In the genomic region with DNA sequence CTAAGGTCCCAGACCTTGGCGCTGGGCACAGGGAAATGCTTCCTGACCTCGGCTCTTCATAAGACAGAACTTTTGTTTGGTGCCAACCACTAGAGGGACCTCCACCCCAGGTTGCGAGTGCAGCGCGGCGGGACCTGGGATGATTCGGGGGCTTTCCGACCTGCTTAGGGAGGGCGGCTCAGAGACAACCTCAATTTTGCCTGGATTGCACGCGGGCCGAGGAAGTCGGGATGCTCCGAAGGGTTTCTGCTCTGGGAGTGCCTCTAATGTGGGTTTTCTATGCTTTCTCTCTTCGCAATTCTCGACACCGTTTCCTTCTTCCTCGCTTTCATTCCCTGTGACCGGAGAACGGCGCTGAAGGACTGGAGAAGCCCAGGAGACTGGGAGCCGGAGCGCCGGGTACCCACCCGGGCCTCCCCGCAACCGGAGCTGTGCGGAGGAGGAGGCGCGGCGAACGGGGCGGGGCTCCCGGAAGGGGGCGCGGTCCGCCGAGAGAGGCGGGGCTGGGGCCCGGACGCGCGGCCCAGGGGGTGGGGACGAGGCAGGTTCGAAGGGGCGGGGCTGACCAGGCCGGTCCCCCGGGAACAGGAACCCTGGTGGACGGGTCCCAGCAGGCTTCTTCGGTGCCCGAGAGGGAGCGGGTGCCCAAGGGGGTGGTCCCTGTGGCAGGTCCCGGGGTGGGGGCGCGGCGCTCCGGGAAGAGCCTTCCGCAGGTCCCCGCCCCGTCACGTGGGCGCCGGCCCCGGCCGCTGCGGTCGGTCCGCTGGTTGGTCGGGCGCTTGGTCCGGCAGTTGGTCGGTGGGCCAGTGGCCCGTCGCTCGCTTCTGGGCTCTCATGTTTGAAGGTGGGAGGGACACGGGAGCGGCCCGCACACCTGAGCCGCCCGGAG, we compare ENCODE assay signal across 2 cellular contexts.
TF ChIP-seq lines count a peak whose summit lies in the region.

A gene (plus strand): TSS at position 790 of the 889 bp plus-strand sequence. CDS start 35,477 bp downstream, outside the sequence.

TF ChIP-seq in HCT116, 20 proteins besides CTCF, POLR2A, EP300 and RAD21:
- TF ChIP-seq EZH2 (IDR thresholded peaks at IDR 0.05) (no peak), POLR2AphosphoS5 (IDR thresholded peaks at IDR 0.05; ENCODE audit: low read depth, low read length) (peak; percentile 51)

TF ChIP-seq in K562, 482 proteins besides CTCF, POLR2A, EP300 and RAD21 (continues in another document):
- TF ChIP-seq RBFOX2 (IDR thresholded peaks at IDR 0.05; ENCODE audit: low read depth, low read length) (peak; percentile 45; the same call in 1 of the 2 replicates), SRF (CRISPR knock-in tag; IDR thresholded peaks at IDR 0.05) (no peak), TFAM (CRISPR knock-in tag; conservative IDR thresholded peaks at IDR 0.05) (no peak), ZNF444 (CRISPR knock-in tag; IDR thresholded peaks at IDR 0.05) (no peak), SNIP1 (IDR thresholded peaks at IDR 0.05; ENCODE audit: low read depth) (no peak), RAD51 (IDR thresholded peaks at IDR 0.05; ENCODE audit: borderline replicate concordance, low read depth) (peak; percentile 91), PTTG1 (tag; IDR thresholded peaks at IDR 0.05; ENCODE audit: low read depth) (no peak), NFE2L1 (tag; IDR thresholded peaks at IDR 0.05; ENCODE audit: borderline replicate concordance, low read depth) (no peak), EGR1 (conservative IDR thresholded peaks at IDR 0.05) (peak; percentile 41; the same call in 1 of the 2 replicates), LEF1 (IDR thresholded peaks at IDR 0.05) (no peak), SMARCA5 (IDR thresholded peaks at IDR 0.05) (peak; percentile 23; the same call in 1 of the 2 replicates), SRSF1 (IDR thresholded peaks at IDR 0.05; ENCODE audit: low read depth, low read length) (no peak), CAMTA2 (CRISPR knock-in tag; conservative IDR thresholded peaks at IDR 0.05) (no peak), ZFP1 (CRISPR knock-in tag; IDR thresholded peaks at IDR 0.05) (no peak), ELF2 (CRISPR knock-in tag; IDR thresholded peaks at IDR 0.05) (no peak), KDM4B (IDR thresholded peaks at IDR 0.05; ENCODE audit: borderline replicate concordance in 2 of 2, low read depth in 1 of 2) (no peak), HDAC2 (IDR thresholded peaks at IDR 0.05) (no peak), ZFX (CRISPR knock-in tag; IDR thresholded peaks at IDR 0.05) (no peak; the same call in 1 of the 2 replicates)
- TF ChIP-seq, protein P1, sequence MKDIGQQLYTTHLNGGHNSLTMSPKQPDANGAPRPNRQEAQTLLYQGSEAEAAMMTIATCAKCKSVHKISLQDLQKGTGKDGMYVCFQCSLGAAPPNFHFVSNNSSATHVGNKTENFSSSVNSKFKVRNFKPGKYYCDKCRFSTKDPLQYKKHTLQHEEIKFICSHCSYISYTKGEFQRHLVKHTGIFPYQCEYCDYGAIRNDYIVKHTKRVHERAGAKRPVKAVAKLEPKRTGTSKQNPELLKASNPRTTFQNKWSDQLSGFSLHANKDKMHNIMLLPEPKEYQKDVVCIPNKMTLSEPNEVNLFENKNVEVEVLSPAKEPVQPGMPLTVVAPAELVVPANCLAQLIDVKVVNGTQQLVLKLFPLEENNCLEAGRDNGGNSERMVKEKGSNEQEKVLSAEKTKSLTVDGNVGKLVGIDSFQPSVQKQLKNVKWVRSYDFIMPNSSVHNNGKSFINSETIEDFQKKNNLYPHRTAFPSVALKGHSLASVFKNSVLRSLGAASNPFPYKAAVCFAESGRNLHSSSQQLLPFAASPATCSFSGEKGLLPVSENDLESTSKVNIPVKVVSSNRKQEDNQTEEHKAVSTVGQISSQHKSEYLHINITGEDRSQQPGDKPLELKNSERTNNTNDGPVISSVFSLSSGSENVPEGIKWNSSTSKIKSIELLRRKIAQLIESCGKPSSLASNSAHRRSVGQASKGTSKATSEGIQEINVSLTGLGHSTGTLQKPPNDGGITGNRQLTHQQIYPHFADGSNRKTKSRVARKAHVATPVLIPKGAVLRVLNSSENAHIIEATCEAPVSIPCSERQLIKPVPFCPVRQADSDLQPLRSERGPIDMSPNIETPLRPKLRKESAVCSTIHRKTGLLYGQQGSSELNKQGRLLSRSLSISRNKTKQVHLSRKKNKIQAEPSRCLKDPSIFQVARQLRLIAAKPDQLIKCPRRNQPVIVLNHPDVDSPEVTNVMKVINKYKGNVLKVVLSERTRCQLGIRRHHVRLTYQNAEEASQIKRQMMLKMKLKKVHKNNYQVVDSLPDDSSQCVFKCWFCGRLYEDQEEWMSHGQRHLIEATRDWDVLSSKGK (CRISPR knock-in tag; IDR thresholded peaks at IDR 0.05), result no peak
- TF ChIP-seq, protein P2, sequence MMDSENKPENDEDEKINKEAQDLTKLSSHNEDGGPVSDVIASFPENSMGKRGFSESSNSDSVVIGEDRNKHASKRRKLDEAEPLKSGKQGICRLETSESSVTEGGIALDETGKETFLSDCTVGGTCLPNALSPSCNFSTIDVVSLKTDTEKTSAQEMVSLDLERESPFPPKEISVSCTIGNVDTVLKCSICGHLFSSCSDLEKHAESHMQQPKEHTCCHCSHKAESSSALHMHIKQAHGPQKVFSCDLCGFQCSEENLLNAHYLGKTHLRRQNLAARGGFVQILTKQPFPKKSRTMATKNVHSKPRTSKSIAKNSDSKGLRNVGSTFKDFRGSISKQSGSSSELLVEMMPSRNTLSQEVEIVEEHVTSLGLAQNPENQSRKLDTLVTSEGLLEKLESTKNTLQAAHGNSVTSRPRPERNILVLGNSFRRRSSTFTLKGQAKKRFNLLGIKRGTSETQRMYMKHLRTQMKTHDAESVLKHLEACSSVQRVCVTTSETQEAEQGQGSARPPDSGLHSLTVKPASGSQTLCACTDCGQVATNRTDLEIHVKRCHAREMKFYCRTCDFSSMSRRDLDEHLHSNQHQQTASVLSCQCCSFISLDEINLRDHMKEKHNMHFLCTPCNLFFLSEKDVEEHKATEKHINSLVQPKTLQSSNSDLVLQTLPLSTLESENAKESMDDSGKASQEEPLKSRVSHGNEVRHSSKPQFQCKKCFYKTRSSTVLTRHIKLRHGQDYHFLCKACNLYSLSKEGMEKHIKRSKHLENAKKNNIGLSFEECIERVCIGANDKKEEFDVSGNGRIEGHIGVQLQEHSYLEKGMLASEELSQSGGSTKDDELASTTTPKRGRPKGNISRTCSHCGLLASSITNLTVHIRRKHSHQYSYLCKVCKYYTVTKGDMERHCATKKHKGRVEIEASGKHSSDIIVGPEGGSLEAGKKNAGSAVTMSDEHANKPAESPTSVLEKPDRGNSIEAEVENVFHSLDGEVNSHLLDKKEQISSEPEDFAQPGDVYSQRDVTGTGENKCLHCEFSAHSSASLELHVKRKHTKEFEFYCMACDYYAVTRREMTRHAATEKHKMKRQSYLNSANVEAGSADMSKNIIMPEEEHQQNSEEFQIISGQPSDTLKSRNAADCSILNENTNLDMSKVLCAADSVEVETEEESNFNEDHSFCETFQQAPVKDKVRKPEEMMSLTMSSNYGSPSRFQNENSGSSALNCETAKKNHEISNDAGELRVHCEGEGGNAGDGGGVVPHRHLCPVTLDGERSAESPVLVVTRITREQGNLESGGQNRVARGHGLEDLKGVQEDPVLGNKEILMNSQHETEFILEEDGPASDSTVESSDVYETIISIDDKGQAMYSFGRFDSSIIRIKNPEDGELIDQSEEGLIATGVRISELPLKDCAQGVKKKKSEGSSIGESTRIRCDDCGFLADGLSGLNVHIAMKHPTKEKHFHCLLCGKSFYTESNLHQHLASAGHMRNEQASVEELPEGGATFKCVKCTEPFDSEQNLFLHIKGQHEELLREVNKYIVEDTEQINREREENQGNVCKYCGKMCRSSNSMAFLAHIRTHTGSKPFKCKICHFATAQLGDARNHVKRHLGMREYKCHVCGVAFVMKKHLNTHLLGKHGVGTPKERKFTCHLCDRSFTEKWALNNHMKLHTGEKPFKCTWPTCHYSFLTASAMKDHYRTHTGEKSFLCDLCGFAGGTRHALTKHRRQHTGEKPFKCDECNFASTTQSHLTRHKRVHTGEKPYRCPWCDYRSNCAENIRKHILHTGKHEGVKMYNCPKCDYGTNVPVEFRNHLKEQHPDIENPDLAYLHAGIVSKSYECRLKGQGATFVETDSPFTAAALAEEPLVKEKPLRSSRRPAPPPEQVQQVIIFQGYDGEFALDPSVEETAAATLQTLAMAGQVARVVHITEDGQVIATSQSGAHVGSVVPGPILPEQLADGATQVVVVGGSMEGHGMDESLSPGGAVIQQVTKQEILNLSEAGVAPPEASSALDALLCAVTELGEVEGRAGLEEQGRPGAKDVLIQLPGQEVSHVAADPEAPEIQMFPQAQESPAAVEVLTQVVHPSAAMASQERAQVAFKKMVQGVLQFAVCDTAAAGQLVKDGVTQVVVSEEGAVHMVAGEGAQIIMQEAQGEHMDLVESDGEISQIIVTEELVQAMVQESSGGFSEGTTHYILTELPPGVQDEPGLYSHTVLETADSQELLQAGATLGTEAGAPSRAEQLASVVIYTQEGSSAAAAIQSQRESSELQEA (IDR thresholded peaks at IDR 0.05; ENCODE audit: low read depth), result no peak
- TF ChIP-seq, protein P3, sequence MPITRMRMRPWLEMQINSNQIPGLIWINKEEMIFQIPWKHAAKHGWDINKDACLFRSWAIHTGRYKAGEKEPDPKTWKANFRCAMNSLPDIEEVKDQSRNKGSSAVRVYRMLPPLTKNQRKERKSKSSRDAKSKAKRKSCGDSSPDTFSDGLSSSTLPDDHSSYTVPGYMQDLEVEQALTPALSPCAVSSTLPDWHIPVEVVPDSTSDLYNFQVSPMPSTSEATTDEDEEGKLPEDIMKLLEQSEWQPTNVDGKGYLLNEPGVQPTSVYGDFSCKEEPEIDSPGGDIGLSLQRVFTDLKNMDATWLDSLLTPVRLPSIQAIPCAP (CRISPR knock-in tag; IDR thresholded peaks at IDR 0.05; ENCODE audit: borderline replicate concordance), result no peak
- TF ChIP-seq, protein P4, sequence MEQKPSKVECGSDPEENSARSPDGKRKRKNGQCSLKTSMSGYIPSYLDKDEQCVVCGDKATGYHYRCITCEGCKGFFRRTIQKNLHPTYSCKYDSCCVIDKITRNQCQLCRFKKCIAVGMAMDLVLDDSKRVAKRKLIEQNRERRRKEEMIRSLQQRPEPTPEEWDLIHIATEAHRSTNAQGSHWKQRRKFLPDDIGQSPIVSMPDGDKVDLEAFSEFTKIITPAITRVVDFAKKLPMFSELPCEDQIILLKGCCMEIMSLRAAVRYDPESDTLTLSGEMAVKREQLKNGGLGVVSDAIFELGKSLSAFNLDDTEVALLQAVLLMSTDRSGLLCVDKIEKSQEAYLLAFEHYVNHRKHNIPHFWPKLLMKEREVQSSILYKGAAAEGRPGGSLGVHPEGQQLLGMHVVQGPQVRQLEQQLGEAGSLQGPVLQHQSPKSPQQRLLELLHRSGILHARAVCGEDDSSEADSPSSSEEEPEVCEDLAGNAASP (IDR thresholded peaks at IDR 0.05), result no peak
- TF ChIP-seq, protein P5, sequence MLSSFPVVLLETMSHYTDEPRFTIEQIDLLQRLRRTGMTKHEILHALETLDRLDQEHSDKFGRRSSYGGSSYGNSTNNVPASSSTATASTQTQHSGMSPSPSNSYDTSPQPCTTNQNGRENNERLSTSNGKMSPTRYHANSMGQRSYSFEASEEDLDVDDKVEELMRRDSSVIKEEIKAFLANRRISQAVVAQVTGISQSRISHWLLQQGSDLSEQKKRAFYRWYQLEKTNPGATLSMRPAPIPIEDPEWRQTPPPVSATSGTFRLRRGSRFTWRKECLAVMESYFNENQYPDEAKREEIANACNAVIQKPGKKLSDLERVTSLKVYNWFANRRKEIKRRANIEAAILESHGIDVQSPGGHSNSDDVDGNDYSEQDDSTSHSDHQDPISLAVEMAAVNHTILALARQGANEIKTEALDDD (IDR thresholded peaks at IDR 0.05), result no peak
- TF ChIP-seq, protein P6, sequence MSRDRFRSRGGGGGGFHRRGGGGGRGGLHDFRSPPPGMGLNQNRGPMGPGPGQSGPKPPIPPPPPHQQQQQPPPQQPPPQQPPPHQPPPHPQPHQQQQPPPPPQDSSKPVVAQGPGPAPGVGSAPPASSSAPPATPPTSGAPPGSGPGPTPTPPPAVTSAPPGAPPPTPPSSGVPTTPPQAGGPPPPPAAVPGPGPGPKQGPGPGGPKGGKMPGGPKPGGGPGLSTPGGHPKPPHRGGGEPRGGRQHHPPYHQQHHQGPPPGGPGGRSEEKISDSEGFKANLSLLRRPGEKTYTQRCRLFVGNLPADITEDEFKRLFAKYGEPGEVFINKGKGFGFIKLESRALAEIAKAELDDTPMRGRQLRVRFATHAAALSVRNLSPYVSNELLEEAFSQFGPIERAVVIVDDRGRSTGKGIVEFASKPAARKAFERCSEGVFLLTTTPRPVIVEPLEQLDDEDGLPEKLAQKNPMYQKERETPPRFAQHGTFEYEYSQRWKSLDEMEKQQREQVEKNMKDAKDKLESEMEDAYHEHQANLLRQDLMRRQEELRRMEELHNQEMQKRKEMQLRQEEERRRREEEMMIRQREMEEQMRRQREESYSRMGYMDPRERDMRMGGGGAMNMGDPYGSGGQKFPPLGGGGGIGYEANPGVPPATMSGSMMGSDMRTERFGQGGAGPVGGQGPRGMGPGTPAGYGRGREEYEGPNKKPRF (IDR thresholded peaks at IDR 0.05; ENCODE audit: low read depth, low read length), result no peak
- TF ChIP-seq, protein P7, sequence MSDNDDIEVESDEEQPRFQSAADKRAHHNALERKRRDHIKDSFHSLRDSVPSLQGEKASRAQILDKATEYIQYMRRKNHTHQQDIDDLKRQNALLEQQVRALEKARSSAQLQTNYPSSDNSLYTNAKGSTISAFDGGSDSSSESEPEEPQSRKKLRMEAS (CRISPR knock-in tag; IDR thresholded peaks at IDR 0.05), result peak; percentile 62
- TF ChIP-seq, protein P8, sequence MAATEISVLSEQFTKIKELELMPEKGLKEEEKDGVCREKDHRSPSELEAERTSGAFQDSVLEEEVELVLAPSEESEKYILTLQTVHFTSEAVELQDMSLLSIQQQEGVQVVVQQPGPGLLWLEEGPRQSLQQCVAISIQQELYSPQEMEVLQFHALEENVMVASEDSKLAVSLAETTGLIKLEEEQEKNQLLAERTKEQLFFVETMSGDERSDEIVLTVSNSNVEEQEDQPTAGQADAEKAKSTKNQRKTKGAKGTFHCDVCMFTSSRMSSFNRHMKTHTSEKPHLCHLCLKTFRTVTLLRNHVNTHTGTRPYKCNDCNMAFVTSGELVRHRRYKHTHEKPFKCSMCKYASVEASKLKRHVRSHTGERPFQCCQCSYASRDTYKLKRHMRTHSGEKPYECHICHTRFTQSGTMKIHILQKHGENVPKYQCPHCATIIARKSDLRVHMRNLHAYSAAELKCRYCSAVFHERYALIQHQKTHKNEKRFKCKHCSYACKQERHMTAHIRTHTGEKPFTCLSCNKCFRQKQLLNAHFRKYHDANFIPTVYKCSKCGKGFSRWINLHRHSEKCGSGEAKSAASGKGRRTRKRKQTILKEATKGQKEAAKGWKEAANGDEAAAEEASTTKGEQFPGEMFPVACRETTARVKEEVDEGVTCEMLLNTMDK (IDR thresholded peaks at IDR 0.05; ENCODE audit: borderline replicate concordance, insufficient read depth, low read depth, low read length, poor library complexity, severe bottlenecking), result peak; percentile 25
- TF ChIP-seq, protein P9, sequence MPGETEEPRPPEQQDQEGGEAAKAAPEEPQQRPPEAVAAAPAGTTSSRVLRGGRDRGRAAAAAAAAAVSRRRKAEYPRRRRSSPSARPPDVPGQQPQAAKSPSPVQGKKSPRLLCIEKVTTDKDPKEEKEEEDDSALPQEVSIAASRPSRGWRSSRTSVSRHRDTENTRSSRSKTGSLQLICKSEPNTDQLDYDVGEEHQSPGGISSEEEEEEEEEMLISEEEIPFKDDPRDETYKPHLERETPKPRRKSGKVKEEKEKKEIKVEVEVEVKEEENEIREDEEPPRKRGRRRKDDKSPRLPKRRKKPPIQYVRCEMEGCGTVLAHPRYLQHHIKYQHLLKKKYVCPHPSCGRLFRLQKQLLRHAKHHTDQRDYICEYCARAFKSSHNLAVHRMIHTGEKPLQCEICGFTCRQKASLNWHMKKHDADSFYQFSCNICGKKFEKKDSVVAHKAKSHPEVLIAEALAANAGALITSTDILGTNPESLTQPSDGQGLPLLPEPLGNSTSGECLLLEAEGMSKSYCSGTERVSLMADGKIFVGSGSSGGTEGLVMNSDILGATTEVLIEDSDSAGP (CRISPR knock-in tag; IDR thresholded peaks at IDR 0.05), result no peak
